In genomic region chrX:107775734-107776511, GRCh38 we compare ENCODE assay signal across 8 cellular contexts. TPM values are rescaled to one million over a fixed set of nuclear protein-coding genes. Genes with fewer than 3 reads are reported as not detected.
A peak's percentile ranks its signal among the peaks of the same experiment; 100 is the strongest.
DNase-seq lines count a peak whose midpoint lies in the region; ATAC-seq, FAIRE-seq and TF ChIP-seq lines count a peak whose summit lies in the region.

TSC22D3 (minus strand) TSS chrX:107775787; CDS start chrX:107775419, 368 bp downstream.

- under 1% methylated on average over 47 of the region's 59 CpGs for WGBS in right cardiac atrium
- WGBS in psoas muscle, 3 donors: 0 to 25% (median 0%) methylated on average over 13 to 59 of the region's 59 CpGs

- intact Hi-C loops in right cardiac atrium (cut with DNase I): loop anchor here (2.0 to 5.0 kb wide), 6 partner anchors 59 to 119 kb away; no protein-coding TSS in a partner anchor
- intact Hi-C loops in psoas muscle (cut with DNase I): loop anchor here (1.0 to 5.0 kb wide), 5 partner anchors 57 to 119 kb away; no protein-coding TSS in a partner anchor

- FAIRE-seq in GM12891 (lab: Jason Lieb, UNC): peak; percentile 85
- FAIRE-seq in astrocyte (lab: Jason Lieb, UNC): no peak

- H3K27ac ChIP-seq in astrocyte (ENCODE audit: low read depth, low read length) (no peak within 1 kb of the TSS), right cardiac atrium (ENCODE audit: low read length) (peak within 1 kb of the TSS; percentile 80), psoas muscle (peak within 1 kb of the TSS; percentile 84)

- TF ChIP-seq CTCF in astrocyte (IDR thresholded peaks at IDR 0.05; ENCODE audit: insufficient read depth, low read depth, low read length) (no peak), psoas muscle (IDR thresholded peaks at IDR 0.05) (peak; percentile 7)

- no peaks in the 10 kb centered on the region for H3K36me3 Mint-ChIP-seq in T-helper 2 cell treated with Interferon-gamma antibody and Interleukin-4, amounts not matched to agents 5 μg/mL and 100 μg/mL, for 36 hours (ENCODE audit: low read depth)
- H3K36me3 Mint-ChIP-seq in astrocyte (ENCODE audit: low read depth, unreplicated experiment): no peaks in the 10 kb centered on the region

- ATAC-seq in HG02759 (IDR thresholded peaks at IDR 0.05; ENCODE audit: unreplicated experiment): peak; percentile 83
- ATAC-seq in right cardiac atrium: peak; percentile 95 to 96
- peak; percentile 86 to 87 (median 86) for ATAC-seq in psoas muscle

- H3K27me3 Mint-ChIP-seq in T-helper 2 cell treated with Interferon-gamma antibody and Interleukin-4, amounts not matched to agents 5 μg/mL and 100 μg/mL, for 36 hours (ENCODE audit: low read depth): peaks cover 20% of the 10 kb centered on the region
- H3K27me3 Mint-ChIP-seq in astrocyte (ENCODE audit: low read depth, unreplicated experiment): peaks cover 9% of the 10 kb centered on the region

- H3K4me3 Mint-ChIP-seq in T-helper 2 cell treated with Interferon-gamma antibody and Interleukin-4, amounts not matched to agents 5 μg/mL and 100 μg/mL, for 36 hours: peak within 1 kb of the TSS; percentile 91
- peak within 1 kb of the TSS; percentile 85 for H3K4me3 Mint-ChIP-seq in astrocyte (ENCODE audit: unreplicated experiment)

- H3K36me3 ChIP-seq in astrocyte (ENCODE audit: insufficient read depth, low read length) (no peaks in the 10 kb centered on the region), psoas muscle (ENCODE audit: insufficient read depth in 1 of 2, low read depth in 1 of 2) (no peaks in the 10 kb centered on the region)

- peak within 1 kb of the TSS; percentile 31 for H3K27ac Mint-ChIP-seq in T-helper 2 cell treated with Interferon-gamma antibody and Interleukin-4, amounts not matched to agents 5 μg/mL and 100 μg/mL, for 36 hours
- peak within 1 kb of the TSS; percentile 90 for H3K27ac Mint-ChIP-seq in astrocyte (ENCODE audit: unreplicated experiment)

- H4K20me1 ChIP-seq in astrocyte (ENCODE audit: insufficient read depth, low read length): no peaks in the 10 kb centered on the region

- DNase-seq in GM12891 (ENCODE audit: insufficient read length, low spot score) (peak; percentile 60), NCI-H1417 (lab: John Stamatoyannopoulos, UW) (peak; percentile 51 to 80 (median 74)), astrocyte (ENCODE audit: low read depth) (peak; percentile 31), right cardiac atrium (peak; percentile 82 to 92 (median 90)), psoas muscle (peak; percentile 81 to 92), NCI-H446 (lab: John Stamatoyannopoulos, UW) (no peak)
- DNase-seq in T-helper 2 cell treated with Interferon-gamma antibody and Interleukin-4, amounts not matched to agents 5 μg/mL and 100 μg/mL, for 36 hours (ENCODE audit: low spot score): peak; percentile 40

- peak within 1 kb of the TSS; percentile 89 for H3K4me2 ChIP-seq in astrocyte (ENCODE audit: low read length)

- no peaks in the 10 kb centered on the region for H3K9me3 Mint-ChIP-seq in T-helper 2 cell treated with Interferon-gamma antibody and Interleukin-4, amounts not matched to agents 5 μg/mL and 100 μg/mL, for 36 hours
- no peaks in the 10 kb centered on the region for H3K9me3 Mint-ChIP-seq in astrocyte (ENCODE audit: unreplicated experiment)

- H3K27me3 ChIP-seq in astrocyte (ENCODE audit: insufficient read depth, low read length): peaks cover 25% of the 10 kb centered on the region
- H3K27me3 ChIP-seq in right cardiac atrium (ENCODE audit: control insufficient read depth, insufficient read depth): no peaks in the 10 kb centered on the region
- H3K27me3 ChIP-seq in psoas muscle (ENCODE audit: insufficient read depth in 3 of 3, low read length in 2 of 3): peaks cover 0 to 17% (median 0%) of the 10 kb centered on the region in 3 donors

- H3K79me2 ChIP-seq in astrocyte (ENCODE audit: insufficient read depth, low read length): no peaks in the 10 kb centered on the region

- H3K4me1 ChIP-seq in astrocyte (ENCODE audit: insufficient read depth, low read length) (peaks cover 5% of the 10 kb centered on the region), right cardiac atrium (ENCODE audit: control insufficient read depth, insufficient read depth, low read length) (no peaks in the 10 kb centered on the region), psoas muscle (peaks cover 6% of the 10 kb centered on the region)

- H3K9me3 ChIP-seq in astrocyte (ENCODE audit: insufficient read depth, low read depth, low read length) (no peaks in the 10 kb centered on the region), right cardiac atrium (ENCODE audit: control insufficient read depth, low read length) (no peaks in the 10 kb centered on the region), psoas muscle (no peaks in the 10 kb centered on the region)

- TF ChIP-seq POLR2A in GM12891 (IDR thresholded peaks at IDR 0.05; ENCODE audit: low read depth, low read length): no peak

- H3K9ac ChIP-seq in astrocyte (ENCODE audit: low read length): peak within 1 kb of the TSS; percentile 43

- H3K4me1 Mint-ChIP-seq in T-helper 2 cell treated with Interferon-gamma antibody and Interleukin-4, amounts not matched to agents 5 μg/mL and 100 μg/mL, for 36 hours (ENCODE audit: low read depth): peaks cover 9% of the 10 kb centered on the region
- no peaks in the 10 kb centered on the region for H3K4me1 Mint-ChIP-seq in astrocyte (ENCODE audit: low read depth, unreplicated experiment)

- peak within 1 kb of the TSS; percentile 56 for H2AFZ ChIP-seq in astrocyte (ENCODE audit: low read depth, low read length)

- H3K4me3 ChIP-seq in astrocyte (ENCODE audit: insufficient read depth, low read depth, low read length) (peak within 1 kb of the TSS; percentile 46), right cardiac atrium (ENCODE audit: low read length) (peak within 1 kb of the TSS; percentile 60), psoas muscle (peak within 1 kb of the TSS; percentile 72)

TF ChIP-seq in GM12891, 5 proteins besides CTCF, POLR2A, EP300 and RAD21:
- TF ChIP-seq SPI1 (IDR thresholded peaks at IDR 0.05; ENCODE audit: low read depth, low read length): no peak
- no peak for TF ChIP-seq POLR2AphosphoS5 (IDR thresholded peaks at IDR 0.05; ENCODE audit: low read depth, low read length)
- no peak for TF ChIP-seq POU2F2 (IDR thresholded peaks at IDR 0.05; ENCODE audit: low read depth, low read length)
- TF ChIP-seq TAF1 (IDR thresholded peaks at IDR 0.05; ENCODE audit: low read depth, low read length): no peak

RNA-seq across cellular contexts. Expression of gene TSC22D3, which starts in this region (rescaled TPM):
- polyA plus RNA-seq in GM12891 (2012; ENCODE audit: low read depth, missing spikeins): 53.8 TPM
- total RNA-seq in astrocyte (30.7 and 35.4 TPM in 2 replicates), right cardiac atrium (100 to 1,000 TPM in 1 of 4 donors, 10 to 100 TPM in 3; 52.6 to 129 (median 71.0) TPM), psoas muscle (100 to 1,000 TPM in 3 of 4 donors, 10 to 100 TPM in 1; 23.7 to 310 (median 184) TPM)
- polyA plus RNA-seq in right cardiac atrium (104 TPM), psoas muscle (1,000 to 10,000 TPM in 1 of 3 donors, 100 to 1,000 TPM in 2; 467 to 1,236 (median 802) TPM)

Comparison
In these comparisons a context has a peak if more than half of its experiments do, and no peak if none do; other contexts are left out.
1. DNase-seq: peak in GM12891 (single experiment), NCI-H1417 (3 of 3), T-helper 2 cell treated with Interferon-gamma antibody and Interleukin-4, amounts not matched to agents 5 μg/mL and 100 μg/mL, for 36 hours (single experiment), astrocyte (single experiment), right cardiac atrium (3 of 3) and psoas muscle (2 of 2); none in NCI-H446 (0 of 2).
2. Peak in every context shown above with its lines, with median percentiles within 50 percentile points of each other: ATAC-seq and H3K4me3 ChIP-seq.